In genomic region chr14:56339855-56340701, GRCh38 we compare ENCODE assay signal across 8 cellular contexts.
DNase-seq lines count a peak whose midpoint lies in the region; ATAC-seq and TF ChIP-seq lines count a peak whose summit lies in the region.

No MANE protein-coding gene starts in this region.

- H3K27me3 ChIP-seq in aorta (ENCODE audit: control insufficient read depth in 1 of 2, insufficient read depth in 2 of 2, low read length in 1 of 2): no peaks in the 10 kb centered on the region

- intact Hi-C loops in Right ventricle myocardium inferior (cut with DNase I) (loop anchor here (2.0 to 10.0 kb wide), 4 partner anchors 25 to 633 kb away; partner anchors contain the start of gene PELI2), posterior vena cava (cut with DNase I) (loop anchor here (5.0 to 10.0 kb wide), 3 partner anchors 85 to 635 kb away; partner anchors contain the start of gene PELI2 (in 1 of the 2)), aorta (cut with DNase I) (loop anchor here (5.0 to 10.0 kb wide), 4 partner anchors 37 to 485 kb away; partner anchors contain the start of gene PELI2 (in 1 of the 2))

- TF ChIP-seq CTCF in LNCAP (IDR thresholded peaks at IDR 0.05): peak; percentile 91

- DNase-seq in COR-L47 (lab: John Stamatoyannopoulos, UW) (peak; percentile 5), SIG-M5 (lab: John Stamatoyannopoulos, UW) (peak; percentile 73), Right ventricle myocardium inferior (ENCODE audit: missing footprints) (peak; percentile 88), posterior vena cava (ENCODE audit: low spot score) (peak; percentile 93), aorta (peak; percentile 84 to 91)
- DNase-seq in activated naive CD4-positive, alpha-beta T cell treated with anti-CD3 and anti-CD28 coated beads, Interleukin-2, amount 50 U/mL, for 16 hours: peak; percentile 52

- no peaks in the 10 kb centered on the region for H3K9me3 ChIP-seq in aorta (ENCODE audit: control insufficient read depth, low read length)

- WGBS in aorta, 2 donors: 38 to 41% methylated on average over 9 of the region's 9 CpGs

- peaks cover 2 to 8% of the 10 kb centered on the region in 2 donors for H3K4me1 ChIP-seq in aorta (ENCODE audit: control insufficient read depth in 1 of 2, insufficient read depth in 2 of 2, low read length in 2 of 2)

- ATAC-seq in GM21529 (IDR thresholded peaks at IDR 0.05; ENCODE audit: unreplicated experiment) (peak; percentile 75), Right ventricle myocardium inferior (peak; percentile 95), aorta (ENCODE audit: low FRiP score) (peak; percentile 91)

- H3K4me3 ChIP-seq in aorta (ENCODE audit: low read length in 2 of 2): no peak overlapping the region

- H3K27ac ChIP-seq in aorta (ENCODE audit: low read depth in 1 of 2, low read length in 2 of 2): no peak overlapping the region

- H3K36me3 ChIP-seq in aorta (ENCODE audit: control insufficient read depth in 1 of 2, insufficient read depth in 2 of 2, low read length in 1 of 2): no peaks in the 10 kb centered on the region

Comparison
In these comparisons a context has a peak if more than half of its experiments do, and no peak if none do; other contexts are left out.
1. DNase-seq: peak in every context shown above with its lines; median percentile 93 in posterior vena cava; 88 in Right ventricle myocardium inferior; 88 in aorta; 73 in SIG-M5; 52 in activated naive CD4-positive, alpha-beta T cell treated with anti-CD3 and anti-CD28 coated beads, Interleukin-2, amount 50 U/mL, for 16 hours; 5 in COR-L47.